ENCODE assay signal across 8 cellular contexts in genomic region chr1:78649628-78650027, GRCh38.
A peak's percentile ranks its signal among the peaks of the same experiment; 100 is the strongest.
DNase-seq lines count a peak whose midpoint lies in the region; ATAC-seq and TF ChIP-seq lines count a peak whose summit lies in the region.

Gene IFI44 (plus strand): TSS chr1:78649831. CDS start chr1:78650196, 365 bp downstream.

- ATAC-seq in GM19035 (IDR thresholded peaks at IDR 0.05; ENCODE audit: unreplicated experiment) (peak; percentile 83), HG03439 (IDR thresholded peaks at IDR 0.05; ENCODE audit: unreplicated experiment) (peak; percentile 87)

- no peak for TF ChIP-seq CTCF in AG09309 (IDR thresholded peaks at IDR 0.05; ENCODE audit: control insufficient read depth, insufficient read depth, low read depth, low read length, missing control alignments)

- DNase-seq in AG09309 (ENCODE audit: low read depth) (peak; percentile 45), anterior cingulate cortex (lab: John Stamatoyannopoulos, UW) (peak in 34 of 58 donors; percentile 2 to 73 (median 25)), hypothalamus (lab: John Stamatoyannopoulos, UW) (peak in 33 of 51 donors; percentile 5 to 69 (median 43)), NCI-H1930 (lab: John Stamatoyannopoulos, UW) (no peak)
- DNase-seq in stimulated activated CD4-positive, alpha-beta T cell treated with anti-CD3 and anti-CD28 coated beads, Interleukin-15, amount 100 ng/mL, for 48 hours (ENCODE audit: low read depth in 2 of 2), result peak; percentile 41 to 52

- peaks cover 53% of the 10 kb centered on the region for H3K4me1 Mint-ChIP-seq in T-helper 1 cell treated with Interleukin-12 subunit alpha and Interleukin-12 subunit beta and Interleukin-4 antibody, amounts not matched to agents 30 μg/mL and 1 μg/mL, for 36 hours (ENCODE audit: low read depth)

- H3K4me3 Mint-ChIP-seq in T-helper 1 cell treated with Interleukin-12 subunit alpha and Interleukin-12 subunit beta and Interleukin-4 antibody, amounts not matched to agents 30 μg/mL and 1 μg/mL, for 36 hours, result peak within 1 kb of the TSS; percentile 91

- no peaks in the 10 kb centered on the region for H3K27me3 Mint-ChIP-seq in T-helper 1 cell treated with Interleukin-12 subunit alpha and Interleukin-12 subunit beta and Interleukin-4 antibody, amounts not matched to agents 30 μg/mL and 1 μg/mL, for 36 hours (ENCODE audit: low read depth)

- peak within 1 kb of the TSS; percentile 89 for H3K27ac Mint-ChIP-seq in T-helper 1 cell treated with Interleukin-12 subunit alpha and Interleukin-12 subunit beta and Interleukin-4 antibody, amounts not matched to agents 30 μg/mL and 1 μg/mL, for 36 hours

- H3K4me3 ChIP-seq in AG09309 (ENCODE audit: control insufficient read depth, low read depth, low read length), result no peak within 1 kb of the TSS; the same call in 1 of the 2 replicates

- H3K36me3 Mint-ChIP-seq in T-helper 1 cell treated with Interleukin-12 subunit alpha and Interleukin-12 subunit beta and Interleukin-4 antibody, amounts not matched to agents 30 μg/mL and 1 μg/mL, for 36 hours (ENCODE audit: low read depth), result peaks cover 63% of the 10 kb centered on the region

- H3K9me3 Mint-ChIP-seq in T-helper 1 cell treated with Interleukin-12 subunit alpha and Interleukin-12 subunit beta and Interleukin-4 antibody, amounts not matched to agents 30 μg/mL and 1 μg/mL, for 36 hours, result peaks cover 38% of the 10 kb centered on the region

Comparison
In these comparisons a context has a peak if more than half of its experiments do, and no peak if none do; other contexts are left out.
1. DNase-seq: peak in AG09309 (single experiment), anterior cingulate cortex (34 of 58), hypothalamus (33 of 51) and stimulated activated CD4-positive, alpha-beta T cell treated with anti-CD3 and anti-CD28 coated beads, Interleukin-15, amount 100 ng/mL, for 48 hours (2 of 2); none in NCI-H1930 (0 of 2).